ENCODE assay signal across 8 cellular contexts in genomic region chr16:77721752-77722314, GRCh38. TPM values are rescaled to one million over a fixed set of nuclear protein-coding genes. Genes with fewer than 3 reads are reported as not detected.
A peak's percentile ranks its signal among the peaks of the same experiment; 100 is the strongest.
DNase-seq lines count a peak whose midpoint lies in the region; ATAC-seq, FAIRE-seq and TF ChIP-seq lines count a peak whose summit lies in the region.

No MANE protein-coding gene starts in this region.

- peak overlapping the region; percentile 91 for H3K4me3 Mint-ChIP-seq in memory B cell

- intact Hi-C loops in PC-9 (cut with micrococcal nuclease; ENCODE audit: unreplicated experiment), result no loop called here

- H3K4me1 ChIP-seq in PC-9 (replicated peaks; ENCODE audit: insufficient read depth), result 0 out of 2 replicates have a peak, but pooled peaks cover 3% of the 10 kb centered on the region

- H3K9me3 ChIP-seq in PC-9 (ENCODE audit: insufficient read depth, low read depth), result no peaks in the 10 kb centered on the region

- TF ChIP-seq CTCF in PC-9 (conservative IDR thresholded peaks at IDR 0.05), result no peak

- H3K4me2 ChIP-seq in PC-9, result peak overlapping the region; percentile 88

- H3K9me3 Mint-ChIP-seq in memory B cell, result peaks cover 3% of the 10 kb centered on the region

- no peaks in the 10 kb centered on the region for H4K20me1 ChIP-seq in PC-9 (ENCODE audit: insufficient read depth)

- H3K27ac Mint-ChIP-seq in memory B cell, result peak overlapping the region; percentile 77

- POLR2A ChIA-PET in PC-9 (lab: Charles Lee; ENCODE audit: unreplicated experiment), result no interaction called here

- H3K27me3 Mint-ChIP-seq in memory B cell, result peaks cover 1% of the 10 kb centered on the region

- CTCF ChIA-PET in PC-9 (lab: Charles Lee), result no interaction called here

- BruUV-seq in PC-9 (replicated peaks; lab: Mats Ljungman, UMichigan), result no TSS peak

- H3K36me3 Mint-ChIP-seq in memory B cell, result peaks cover 9% of the 10 kb centered on the region

- no peak for FAIRE-seq in GM19239 (lab: Jason Lieb, UNC)

- no peaks in the 10 kb centered on the region for H3F3A ChIP-seq in PC-9 (ENCODE audit: insufficient read depth, low read depth)

- no peak for DNase-seq in PC-9
- peak in 1 of 2 donors; percentile 1 for DNase-seq in memory B cell (ENCODE audit: low spot score in 2 of 2)
- no peak for DNase-seq in NCI-H1436 treated with DMSO at 0.1 percent for 48 hours (lab: John Stamatoyannopoulos, UW)
- DNase-seq in glomerular visceral epithelial cell (ENCODE audit: extremely low spot score), result no peak
- DNase-seq in AML-193 (lab: John Stamatoyannopoulos, UW), result no peak
- DNase-seq in GM19239 (ENCODE audit: insufficient read length, low spot score), result no peak

- H3K4me1 Mint-ChIP-seq in memory B cell, result peaks cover 10% of the 10 kb centered on the region

- ATAC-seq in GM18520 (IDR thresholded peaks at IDR 0.05; ENCODE audit: unreplicated experiment) (peak; percentile 16), HG02571 (IDR thresholded peaks at IDR 0.05; ENCODE audit: unreplicated experiment) (peak; percentile 10), memory B cell (ENCODE audit: low read depth) (peak; percentile 7)

- H3K36me3 ChIP-seq in PC-9 (ENCODE audit: low read depth), result no peaks in the 10 kb centered on the region

- no peaks in the 10 kb centered on the region for H3K79me2 ChIP-seq in PC-9 (ENCODE audit: low read depth)

- 0 out of 2 replicates have a peak, but pooled peaks cover 4% of the 10 kb centered on the region for H3K27me3 ChIP-seq in PC-9 (ENCODE audit: insufficient read depth, low read depth)

- no peak overlapping the region for H3K27ac ChIP-seq in PC-9

- H3K4me3 ChIP-seq in PC-9, result peak overlapping the region; percentile 34; the same call in 1 of the 2 replicates

- no peaks in the 10 kb centered on the region for H3K9me2 ChIP-seq in PC-9 (ENCODE audit: insufficient read depth)

- H2AFZ ChIP-seq in PC-9, result no peak overlapping the region

RNA-seq across cellular contexts. Expression of gene NUDT7, which starts 0.5 kb away (rescaled TPM):
- not detected in 2 replicates for total RNA-seq in PC-9 (2021)
